In the genomic region with DNA sequence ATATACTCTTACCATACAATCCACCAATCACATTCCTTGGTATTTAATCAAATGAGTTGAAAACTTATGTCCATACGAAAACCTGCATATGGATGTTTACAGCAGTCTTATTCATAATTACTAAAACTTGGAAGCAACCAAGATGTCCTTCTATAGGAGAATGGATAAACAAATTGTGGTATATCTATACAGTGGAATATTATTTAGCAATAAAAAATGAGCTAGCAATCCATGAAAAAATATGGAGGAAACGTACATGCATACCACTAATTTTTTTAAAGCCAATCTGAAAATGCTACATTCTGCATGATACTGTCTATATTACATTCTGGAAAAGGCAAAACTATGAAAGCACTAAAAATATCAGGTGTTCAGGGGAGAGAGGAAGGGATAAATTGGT, we compare ENCODE assay signal across 35 cellular contexts.
"Had no signal": no experiment of that assay in that cellular context is flagged by ENCODE, and none has a peak within 500 bp of the region (broad histone marks: within the 10 kb centered on the region; RNA-seq: fewer than 3 reads in every experiment).

No MANE protein-coding gene starts in this region.

- H3K27me3 ChIP-seq: MG63 had no signal

- H3K4me3 ChIP-seq: MG63 had no signal

- H3K36me3 ChIP-seq: MG63 had no signal

- DNase-seq: Karpas-422, Kasumi-1, MG63, MM.1S, MV-4-11, NCI-H1048, NCI-H1092, NCI-H1092 treated with DMSO at 0.1 percent for 48 hours, NCI-H1105, NCI-H1105 treated with DMSO at 0.1 percent for 48 hours, NCI-H1417, NCI-H1417 treated with DMSO at 0.1 percent for 48 hours, NCI-H1436, NCI-H1436 treated with DMSO at 0.1 percent for 48 hours, NCI-H146, NCI-H1694, NCI-H1694 treated with DMSO at 0.1 percent for 48 hours, NCI-H187, NCI-H187 treated with DMSO at 0.1 percent for 48 hours, NCI-H1930, NCI-H2029, NCI-H2029 treated with DMSO at 0.1 percent for 48 hours, NCI-H2081, NCI-H2081 treated with DMSO at 0.1 percent for 48 hours, NCI-H2107, NCI-H2171, NCI-H2171 treated with DMSO at 0.1 percent for 48 hours, NCI-H2227 treated with DMSO at 0.1 percent for 48 hours, NCI-H226, NCI-H345, NCI-H446, NCI-H446 treated with DMSO at 0.1 percent for 48 hours, NCI-H510A, NCI-H510A treated with DMSO at 0.1 percent for 48 hours, NCI-H524 had no signal
